In genomic region chr22:35306350-35306967, GRCh38 we compare ENCODE assay signal across 1 cellular context.
TF ChIP-seq lines count a peak whose summit lies in the region.

No MANE protein-coding gene starts in this region.

TF ChIP-seq in GM12878, 131 proteins besides CTCF, POLR2A, EP300 and RAD21:
- TF ChIP-seq SUZ12 (IDR thresholded peaks at IDR 0.05; ENCODE audit: unreplicated experiment): no peak
- TF ChIP-seq GABPA (IDR thresholded peaks at IDR 0.05; ENCODE audit: low read depth): 0 out of 2 replicates have a peak, but pooled peaks have one; percentile 44
- no peak for TF ChIP-seq USF2 (IDR thresholded peaks at IDR 0.05; ENCODE audit: borderline replicate concordance, low read depth, low read length)
- peak; percentile 63; the same call in 1 of the 2 replicates for TF ChIP-seq ZNF217 (IDR thresholded peaks at IDR 0.05)
- no peak for TF ChIP-seq RBBP5 (conservative IDR thresholded peaks at IDR 0.05)
- no peak for TF ChIP-seq RCOR1 (conservative IDR thresholded peaks at IDR 0.05; ENCODE audit: low read depth, low read length)
- TF ChIP-seq SMARCA5 (IDR thresholded peaks at IDR 0.05): peak; percentile 89
- no peak for TF ChIP-seq CBFB (IDR thresholded peaks at IDR 0.05; ENCODE audit: low read depth)
- peak; percentile 40 for TF ChIP-seq SKIL (IDR thresholded peaks at IDR 0.05; ENCODE audit: low read depth, poor library complexity, severe bottlenecking)
- TF ChIP-seq IRF4 (IDR thresholded peaks at IDR 0.05; ENCODE audit: low read depth, low read length): no peak
- TF ChIP-seq ZNF687 (IDR thresholded peaks at IDR 0.05): peak; percentile 84
- TF ChIP-seq SMAD5 (IDR thresholded peaks at IDR 0.05; ENCODE audit: low read depth): no peak
- TF ChIP-seq SPI1 (IDR thresholded peaks at IDR 0.05; ENCODE audit: borderline replicate concordance, insufficient read depth, low read depth, low read length): peak; percentile 8; the same call in 1 of the 2 replicates
